ENCODE assay signal across 1 cellular context in the genomic region with DNA sequence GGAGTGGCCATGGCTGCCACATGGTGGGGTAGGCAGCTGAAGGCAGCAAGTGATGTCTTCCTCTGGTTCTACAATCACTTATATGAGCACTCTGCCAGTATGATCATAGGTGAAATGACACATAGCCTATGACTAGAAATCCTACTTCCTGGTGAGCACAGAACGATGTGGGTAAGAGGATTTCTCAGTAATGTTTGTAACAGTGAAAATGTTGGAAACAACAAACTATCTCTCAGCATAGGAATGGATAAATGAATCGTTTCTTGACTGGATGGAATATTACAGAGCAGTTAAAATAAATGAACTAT.
TF ChIP-seq lines count a peak whose summit lies in the region.

No MANE protein-coding gene starts in this region.

TF ChIP-seq in H1, 55 proteins besides CTCF, POLR2A, EP300 and RAD21 (continued from another document):
- TF ChIP-seq HDAC2 (IDR thresholded peaks at IDR 0.05; ENCODE audit: borderline replicate concordance in 1 of 2, low read depth in 2 of 2, low read length in 2 of 2), result no peak
- TF ChIP-seq, protein P1, sequence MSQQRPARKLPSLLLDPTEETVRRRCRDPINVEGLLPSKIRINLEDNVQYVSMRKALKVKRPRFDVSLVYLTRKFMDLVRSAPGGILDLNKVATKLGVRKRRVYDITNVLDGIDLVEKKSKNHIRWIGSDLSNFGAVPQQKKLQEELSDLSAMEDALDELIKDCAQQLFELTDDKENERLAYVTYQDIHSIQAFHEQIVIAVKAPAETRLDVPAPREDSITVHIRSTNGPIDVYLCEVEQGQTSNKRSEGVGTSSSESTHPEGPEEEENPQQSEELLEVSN (IDR thresholded peaks at IDR 0.05), result no peak
- TF ChIP-seq PHF8 (conservative IDR thresholded peaks at IDR 0.05; ENCODE audit: low read depth, low read length), result no peak
- TF ChIP-seq SIX5 (IDR thresholded peaks at IDR 0.05; ENCODE audit: low read depth, low read length), result no peak
